15 cellular contexts compared by ENCODE assay signal in the genomic region with DNA sequence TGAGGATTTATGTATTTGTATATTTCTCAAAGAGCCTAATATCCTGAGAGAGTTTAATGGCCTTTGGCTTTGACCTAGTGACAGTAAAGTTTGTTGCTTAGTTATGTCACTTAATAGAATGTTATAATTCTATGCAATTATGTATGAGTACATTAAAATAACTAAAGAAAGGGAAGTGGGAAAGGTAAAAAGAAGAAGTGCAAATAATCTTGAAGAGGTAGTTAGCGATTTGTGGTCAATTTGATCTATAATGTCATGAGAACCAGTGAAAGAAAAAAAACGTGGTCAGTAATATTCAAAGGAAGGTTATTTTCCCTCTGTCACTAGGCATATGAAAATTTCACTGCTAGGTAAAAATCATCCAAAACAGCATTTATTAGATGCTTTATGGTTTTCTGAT.
DNase-seq lines count a peak whose midpoint lies in the region; ATAC-seq and TF ChIP-seq lines count a peak whose summit lies in the region.
"Had no signal": no experiment of that assay in that cellular context is flagged by ENCODE, and none has a peak within 500 bp of the region (broad histone marks: within the 10 kb centered on the region; RNA-seq: fewer than 3 reads in every experiment).

No MANE protein-coding gene starts in this region.

- DNase-seq in germinal center (ENCODE audit: low spot score): peak; percentile 7
- DNase-seq in activated CD4-positive, alpha-beta T cell treated with anti-CD3 and anti-CD28 coated beads for 48 hours: no peak
- no peak for DNase-seq in WERI-Rb-1
- DNase-seq: activated CD8-positive, alpha-beta memory T cell treated with anti-CD3 and anti-CD28 coated beads, Interleukin-2, amount 50 U/mL, for 4 hours; amniotic stem cell; CD8-positive, alpha-beta memory T cell; HFFc6; immature natural killer cell; Kasumi-1; retina had no signal

- ATAC-seq in GM19043 (IDR thresholded peaks at IDR 0.05; ENCODE audit: low read depth, unreplicated experiment) (peak; percentile 81), GM21786 (IDR thresholded peaks at IDR 0.05; ENCODE audit: unreplicated experiment) (peak; percentile 74), HG03135 (IDR thresholded peaks at IDR 0.05; ENCODE audit: unreplicated experiment) (peak; percentile 85), HG03196 (IDR thresholded peaks at IDR 0.05; ENCODE audit: unreplicated experiment) (no peak)

- H3K27me3 ChIP-seq in WERI-Rb-1 (ENCODE audit: insufficient read depth, low read depth, severe bottlenecking): peaks cover 23% of the 10 kb centered on the region

- no peak overlapping the region for H3K27ac ChIP-seq in WERI-Rb-1
- H3K27ac ChIP-seq: RWPE1 had no signal

- TF ChIP-seq CTCF in WERI-Rb-1 (IDR thresholded peaks at IDR 0.05; ENCODE audit: low read depth, low read length): no peak

- no peak overlapping the region for H3K4me3 ChIP-seq in WERI-Rb-1 (ENCODE audit: low read depth, low read length)

- H3K9me3 ChIP-seq in WERI-Rb-1 (ENCODE audit: severe bottlenecking): no peaks in the 10 kb centered on the region

- no peaks in the 10 kb centered on the region for H3K36me3 ChIP-seq in WERI-Rb-1
